Comparison of ENCODE assay signal across 10 cellular contexts in the genomic region with DNA sequence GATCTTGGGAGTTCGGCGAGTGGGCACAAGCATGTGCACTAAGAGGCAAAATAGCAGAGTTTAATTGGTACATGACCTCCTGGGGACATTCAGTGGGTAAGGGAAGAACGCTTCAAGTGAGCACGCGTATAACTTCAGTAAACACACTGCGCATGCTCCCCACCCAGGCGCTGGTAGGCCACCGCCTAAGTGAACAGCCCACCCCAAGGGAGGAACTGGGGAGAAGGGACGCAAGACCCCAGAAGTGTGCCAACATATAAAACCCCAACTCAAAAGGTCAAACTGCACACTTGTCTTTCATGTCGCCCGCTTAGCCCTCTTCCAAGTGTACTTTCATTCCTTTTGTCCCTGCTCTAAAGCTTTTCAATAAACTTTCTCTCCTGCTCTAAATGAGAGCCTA. TPM values are rescaled to one million over a fixed set of nuclear protein-coding genes. Genes with fewer than 3 reads are reported as not detected.
DNase-seq lines count a peak whose midpoint lies in the region; ATAC-seq and TF ChIP-seq lines count a peak whose summit lies in the region.
"Had no signal": no experiment of that assay in that cellular context is flagged by ENCODE, and none has a peak within 500 bp of the region (broad histone marks: within the 10 kb centered on the region; RNA-seq: fewer than 3 reads in every experiment).

No MANE protein-coding gene starts in this region.

- intact Hi-C loops in right cardiac atrium (cut with DNase I), result no loop called here
- intact Hi-C loops in colonic mucosa (cut with DNase I), result no loop called here

- peak overlapping the region; percentile 42 for H3K4me3 Mint-ChIP-seq in activated naive CD8-positive, alpha-beta T cell treated with anti-CD3 and anti-CD28 coated beads, Interleukin-2, amount 10 ng/mL, durations not matched to agents 7 days and 5 days

- no peak overlapping the region for H3K27ac Mint-ChIP-seq in activated naive CD8-positive, alpha-beta T cell treated with anti-CD3 and anti-CD28 coated beads, Interleukin-2, amount 10 ng/mL, durations not matched to agents 7 days and 5 days

- H3K4me1 ChIP-seq in right cardiac atrium (ENCODE audit: control insufficient read depth, insufficient read depth, low read length), result no peaks in the 10 kb centered on the region
- peaks cover 9% of the 10 kb centered on the region for H3K4me1 ChIP-seq in colonic mucosa

- no peak for TF ChIP-seq CTCF in colonic mucosa (IDR thresholded peaks at IDR 0.05)

- WGBS in right cardiac atrium, result 32% methylated on average over 11 of the region's 11 CpGs

- peak; percentile 36 for DNase-seq in NCI-H748 (lab: John Stamatoyannopoulos, UW; ENCODE audit: unreplicated experiment)
- no peak for DNase-seq in NCI-H748 treated with DMSO at 0.1 percent for 48 hours (lab: John Stamatoyannopoulos, UW)
- DNase-seq in activated naive CD8-positive, alpha-beta T cell treated with anti-CD3 and anti-CD28 coated beads, Interleukin-2, amount 10 ng/mL, durations not matched to agents 7 days and 5 days, result no peak
- peak; percentile 77 to 90 (median 83) for DNase-seq in right cardiac atrium
- DNase-seq in stimulated activated CD4-positive, alpha-beta T cell treated with anti-CD3 and anti-CD28 coated beads, Interleukin-4, amount 100 ng/mL, for 4 hours, result peak; percentile 23 to 37
- no peak for DNase-seq in colonic mucosa
- no peak for DNase-seq in islet precursor cell
- DNase-seq in activated CD4-positive, CD25-positive, alpha-beta regulatory T cell (lab: John Stamatoyannopoulos, UW), result no peak
- DNase-seq: kidney glomerular epithelial cell had no signal

- POLR2A ChIA-PET in activated naive CD8-positive, alpha-beta T cell treated with anti-CD3 and anti-CD28 coated beads, Interleukin-2, amount 10 ng/mL, durations not matched to agents 7 days and 5 days (lab: Charles Lee), result interaction anchor here (0.7 kb wide), 1 partner anchor 21 kb away, joined by 3 read pairs; no protein-coding TSS in a partner anchor

- H3K9ac ChIP-seq in colonic mucosa (ENCODE audit: low read depth in 2 of 2, low read length in 2 of 2), result no peak overlapping the region

- H3K9me3 Mint-ChIP-seq in activated naive CD8-positive, alpha-beta T cell treated with anti-CD3 and anti-CD28 coated beads, Interleukin-2, amount 10 ng/mL, durations not matched to agents 7 days and 5 days, result no peaks in the 10 kb centered on the region

- no peaks in the 10 kb centered on the region for H3K9me3 ChIP-seq in right cardiac atrium (ENCODE audit: control insufficient read depth, low read length)
- H3K9me3 ChIP-seq in colonic mucosa, result no peaks in the 10 kb centered on the region

- H3K4me1 Mint-ChIP-seq in activated naive CD8-positive, alpha-beta T cell treated with anti-CD3 and anti-CD28 coated beads, Interleukin-2, amount 10 ng/mL, durations not matched to agents 7 days and 5 days, result no peaks in the 10 kb centered on the region

- H3K27ac ChIP-seq in right cardiac atrium (ENCODE audit: low read length) (no peak overlapping the region), colonic mucosa (no peak overlapping the region)

- H3K36me3 Mint-ChIP-seq in activated naive CD8-positive, alpha-beta T cell treated with anti-CD3 and anti-CD28 coated beads, Interleukin-2, amount 10 ng/mL, durations not matched to agents 7 days and 5 days, result no peaks in the 10 kb centered on the region

- H3K36me3 ChIP-seq in colonic mucosa, result no peaks in the 10 kb centered on the region

- H3K27me3 Mint-ChIP-seq in activated naive CD8-positive, alpha-beta T cell treated with anti-CD3 and anti-CD28 coated beads, Interleukin-2, amount 10 ng/mL, durations not matched to agents 7 days and 5 days, result peaks cover 1% of the 10 kb centered on the region

- H3K4me3 ChIP-seq in right cardiac atrium (ENCODE audit: low read length) (no peak overlapping the region), colonic mucosa (no peak overlapping the region)

- ATAC-seq in activated naive CD8-positive, alpha-beta T cell treated with anti-CD3 and anti-CD28 coated beads, Interleukin-2, amount 10 ng/mL, durations not matched to agents 7 days and 5 days (ENCODE audit: low read depth), result no peak
- ATAC-seq in right cardiac atrium, result peak; percentile 66 to 70

- no peaks in the 10 kb centered on the region for H3K27me3 ChIP-seq in right cardiac atrium (ENCODE audit: control insufficient read depth, insufficient read depth)
- no peaks in the 10 kb centered on the region for H3K27me3 ChIP-seq in colonic mucosa

RNA-seq across cellular contexts. Expression of a gene that starts 10.5 kb away (rescaled TPM):
- 1 to 10 TPM; 1.8 to 2.3 TPM for total RNA-seq in activated naive CD8-positive, alpha-beta T cell treated with anti-CD3 and anti-CD28 coated beads, Interleukin-2, amount 10 ng/mL, durations not matched to agents 7 days and 5 days
- total RNA-seq in right cardiac atrium (under 1 TPM; 0.19 to 0.94 (median 0.57) TPM), colonic mucosa (under 1 TPM in 1 of 2 donors, not detected in 1; 0.32 TPM)
- polyA plus RNA-seq in right cardiac atrium, result 0.14 TPM
- total RNA-seq: A673 had no signal

RNA-seq across cellular contexts. Expression of a gene that starts 12.4 kb away (rescaled TPM):
- not detected for total RNA-seq in activated naive CD8-positive, alpha-beta T cell treated with anti-CD3 and anti-CD28 coated beads, Interleukin-2, amount 10 ng/mL, durations not matched to agents 7 days and 5 days
- not detected for total RNA-seq in right cardiac atrium
- polyA plus RNA-seq in right cardiac atrium, result 0.09 TPM
- 100 to 1,000 TPM; 125 to 141 TPM for total RNA-seq in colonic mucosa
- total RNA-seq: A673 had no signal

RNA-seq across cellular contexts. Expression of a gene that starts 36.2 kb away (rescaled TPM):
- 1 to 10 TPM; 1.5 to 2.1 TPM for total RNA-seq in activated naive CD8-positive, alpha-beta T cell treated with anti-CD3 and anti-CD28 coated beads, Interleukin-2, amount 10 ng/mL, durations not matched to agents 7 days and 5 days
- total RNA-seq in right cardiac atrium (1 to 10 TPM; 1.6 to 5.7 (median 3.5) TPM), colonic mucosa (1 to 10 TPM in 1 of 2 donors, under 1 TPM in 1; 0.35 to 1.2 TPM)
- 4.0 TPM for polyA plus RNA-seq in right cardiac atrium

RNA-seq across cellular contexts. Expression of a gene that starts 37.4 kb away (rescaled TPM):
- total RNA-seq in activated naive CD8-positive, alpha-beta T cell treated with anti-CD3 and anti-CD28 coated beads, Interleukin-2, amount 10 ng/mL, durations not matched to agents 7 days and 5 days, result 10 to 100 TPM in 1 of 2 experiments, 1 to 10 TPM in 1; 9.7 to 10.4 TPM
- total RNA-seq in right cardiac atrium, result 10 to 100 TPM in 3 of 4 donors, 1 to 10 TPM in 1; 8.6 to 16.5 (median 13.2) TPM
- 16.6 TPM for polyA plus RNA-seq in right cardiac atrium
- 1 to 10 TPM; 1.4 to 2.7 TPM for total RNA-seq in colonic mucosa

RNA-seq across cellular contexts. Expression of a gene that starts 46.2 kb away (rescaled TPM):
- total RNA-seq in activated naive CD8-positive, alpha-beta T cell treated with anti-CD3 and anti-CD28 coated beads, Interleukin-2, amount 10 ng/mL, durations not matched to agents 7 days and 5 days, result 10 to 100 TPM; 34.0 to 34.8 TPM
- total RNA-seq in right cardiac atrium (10 to 100 TPM in 3 of 4 donors, 1 to 10 TPM in 1; 2.8 to 16.9 (median 14.7) TPM), colonic mucosa (1 to 10 TPM; 4.7 to 8.9 TPM)
- polyA plus RNA-seq in right cardiac atrium, result 9.5 TPM

Comparison
In these comparisons a context has a peak if more than half of its experiments do, and no peak if none do; other contexts are left out.
1. DNase-seq: peak in NCI-H748 (single experiment), right cardiac atrium (3 of 3) and stimulated activated CD4-positive, alpha-beta T cell treated with anti-CD3 and anti-CD28 coated beads, Interleukin-4, amount 100 ng/mL, for 4 hours (2 of 2); none in NCI-H748 treated with DMSO at 0.1 percent for 48 hours (single experiment), activated naive CD8-positive, alpha-beta T cell treated with anti-CD3 and anti-CD28 coated beads, Interleukin-2, amount 10 ng/mL, durations not matched to agents 7 days and 5 days (single experiment), colonic mucosa (single experiment), islet precursor cell (single experiment) and activated CD4-positive, CD25-positive, alpha-beta regulatory T cell (0 of 4).
2. RNA of a gene that starts 12.4 kb away (total RNA-seq): 125 to 141 TPM in colonic mucosa; not detected in activated naive CD8-positive, alpha-beta T cell treated with anti-CD3 and anti-CD28 coated beads, Interleukin-2, amount 10 ng/mL, durations not matched to agents 7 days and 5 days and not detected in right cardiac atrium; every median in the first group is over 100 times any median in the second.